In genomic region chr7:106061301-106061979, GRCh38 we compare ENCODE assay signal across 16 cellular contexts. TPM values are rescaled to one million over a fixed set of nuclear protein-coding genes. Genes with fewer than 3 reads are reported as not detected.
DNase-seq lines count a peak whose midpoint lies in the region; ATAC-seq and TF ChIP-seq lines count a peak whose summit lies in the region.
"Had no signal": no experiment of that assay in that cellular context is flagged by ENCODE, and none has a peak within 500 bp of the region (broad histone marks: within the 10 kb centered on the region; RNA-seq: fewer than 3 reads in every experiment).

No MANE protein-coding gene starts in this region.

- CTCF ChIA-PET in activated B cell treated with CpG ODN at 0.5 μM for 24 hours (lab: Charles Lee) = interaction anchor here (2.3 to 9.5 kb wide), 4 partner anchors 12 to 92 kb away, joined by 10 to 247 read pairs (median 82); partner anchors contain the start of gene SYPL1

- H3K27ac ChIP-seq in DOHH2 (ENCODE audit: low read depth, low read length) = peak overlapping the region; percentile 97
- H3K27ac ChIP-seq in body of pancreas = no peak overlapping the region

- peaks cover 30% of the 10 kb centered on the region for H3K36me3 ChIP-seq in DOHH2 (ENCODE audit: control insufficient read depth, low read length)
- H3K36me3 ChIP-seq in body of pancreas (replicated peaks in 1 of 2; ENCODE audit: insufficient read depth in 1 of 2, low read depth in 2 of 2) = no peaks in the 10 kb centered on the region

- H4K20me1 ChIP-seq in DOHH2 (ENCODE audit: control insufficient read depth, insufficient read depth, low read depth, low read length) = no peaks in the 10 kb centered on the region

- TF ChIP-seq CTCF in DOHH2 (IDR thresholded peaks at IDR 0.05; ENCODE audit: low read depth, low read length, poor library complexity, severe bottlenecking) (peak; percentile 7), activated B cell treated with CpG ODN at 0.5 μM for 24 hours (IDR thresholded peaks at IDR 0.05) (no peak), body of pancreas (IDR thresholded peaks at IDR 0.05) (no peak)

- no peaks in the 10 kb centered on the region for H3K27me3 Mint-ChIP-seq in activated B cell treated with CpG ODN at 0.5 μM for 24 hours
- H3K27me3 Mint-ChIP-seq: stimulated activated naive CD8-positive, alpha-beta T cell treated with anti-CD3 and anti-CD28 coated beads, Interleukin-15, amount 100 ng/mL, for 72 hours had no signal

- H3K4me3 Mint-ChIP-seq in activated B cell treated with CpG ODN at 0.5 μM for 24 hours = peak overlapping the region; percentile 62
- H3K4me3 Mint-ChIP-seq: stimulated activated naive CD8-positive, alpha-beta T cell treated with anti-CD3 and anti-CD28 coated beads, Interleukin-15, amount 100 ng/mL, for 72 hours had no signal

- H3K79me2 ChIP-seq in DOHH2 (ENCODE audit: control insufficient read depth, low read length) = peaks cover 4% of the 10 kb centered on the region; the same call in 1 of the 2 replicates

- peaks cover 95% of the 10 kb centered on the region for H3K4me1 Mint-ChIP-seq in activated B cell treated with CpG ODN at 0.5 μM for 24 hours

- 88 to 91% methylated on average over 9 of the region's 9 CpGs for WGBS in body of pancreas, 2 donors

- peaks cover 1% of the 10 kb centered on the region for H3K36me3 Mint-ChIP-seq in activated B cell treated with CpG ODN at 0.5 μM for 24 hours (ENCODE audit: low read depth)

- peak; percentile 40 for ATAC-seq in GM19395 (IDR thresholded peaks at IDR 0.05; ENCODE audit: unreplicated experiment)
- peak; percentile 32 for ATAC-seq in HG03045 (IDR thresholded peaks at IDR 0.05; ENCODE audit: unreplicated experiment)
- ATAC-seq in activated B cell treated with CpG ODN at 0.5 μM for 24 hours (ENCODE audit: low read depth) = peak; percentile 30
- ATAC-seq in body of pancreas = no peak

- DNase-seq in activated B cell treated with CpG ODN at 0.5 μM for 24 hours (no peak), body of pancreas (no peak), OCI-M2 (lab: John Stamatoyannopoulos, UW; ENCODE audit: unreplicated experiment) (no peak)
- no peak for DNase-seq in stimulated activated CD4-positive, alpha-beta T cell treated with anti-CD3 and anti-CD28 coated beads, Interleukin-4, amount 100 ng/mL, for 4 hours
- DNase-seq in activated CD8-positive, alpha-beta memory T cell treated with anti-CD3 and anti-CD28 coated beads for 24 hours = no peak
- DNase-seq: activated CD4-positive, alpha-beta T cell treated with anti-CD3 and anti-CD28 coated beads for 4 hours; activated naive CD4-positive, alpha-beta T cell; cerebellar nuclear complex; DND-41; kidney glomerular epithelial cell; nucleus accumbens; SHP77; stimulated activated naive CD8-positive, alpha-beta T cell treated with anti-CD3 and anti-CD28 coated beads, Interleukin-15, amount 100 ng/mL, for 72 hours had no signal

- POLR2A ChIA-PET in activated B cell treated with CpG ODN at 0.5 μM for 24 hours (lab: Charles Lee) = interaction anchor here (0.6 to 9.9 kb wide), 21 partner anchors 11 to 1682 kb away, joined by 3 to 402 read pairs (median 6); partner anchors contain the start of genes NAMPT and SYPL1

- H3K4me3 ChIP-seq in DOHH2 (ENCODE audit: low read length) (peak overlapping the region; percentile 56), body of pancreas (no peak overlapping the region)

- peaks cover 2% of the 10 kb centered on the region for H3K9me3 Mint-ChIP-seq in activated B cell treated with CpG ODN at 0.5 μM for 24 hours
- H3K9me3 Mint-ChIP-seq: stimulated activated naive CD8-positive, alpha-beta T cell treated with anti-CD3 and anti-CD28 coated beads, Interleukin-15, amount 100 ng/mL, for 72 hours had no signal

- peaks cover 68% of the 10 kb centered on the region for H3F3A ChIP-seq in DOHH2 (ENCODE audit: control insufficient read depth, insufficient read depth)

- H3K9me2 ChIP-seq in DOHH2 (replicated peaks; ENCODE audit: control insufficient read depth, low read length) = no peaks in the 10 kb centered on the region

- peaks cover 99% of the 10 kb centered on the region for H3K4me1 ChIP-seq in DOHH2 (ENCODE audit: control insufficient read depth, low read length)
- H3K4me1 ChIP-seq in body of pancreas = peaks cover 42% of the 10 kb centered on the region

- peak overlapping the region; percentile 99 for H3K27ac Mint-ChIP-seq in activated B cell treated with CpG ODN at 0.5 μM for 24 hours

- H3K9me3 ChIP-seq in DOHH2 (ENCODE audit: control insufficient read depth, insufficient read depth, low read length) (peaks cover 18% of the 10 kb centered on the region), body of pancreas (no peaks in the 10 kb centered on the region)

- H3K4me2 ChIP-seq in DOHH2 (ENCODE audit: low read length) = peak overlapping the region; percentile 89

- no peak for TF ChIP-seq POLR2A in body of pancreas (IDR thresholded peaks at IDR 0.05)

- intact Hi-C loops in activated B cell treated with CpG ODN at 0.5 μM for 24 hours (cut with micrococcal nuclease) (loop anchor here (1.0 kb wide), 3 partner anchors 10 to 51 kb away; partner anchors contain the start of gene SYPL1), body of pancreas (cut with DNase I) (no loop called here)

- H3K27me3 ChIP-seq in DOHH2 (ENCODE audit: control insufficient read depth, low read length) (no peaks in the 10 kb centered on the region), body of pancreas (no peaks in the 10 kb centered on the region)

RNA-seq across cellular contexts. Expression of gene SYPL1, which starts 50.7 kb away (rescaled TPM):
- total RNA-seq in activated B cell treated with CpG ODN at 0.5 μM for 24 hours (109 and 116 TPM in 2 replicates), body of pancreas (10 to 100 TPM; 35.6 to 44.1 TPM)
